15 cellular contexts compared by ENCODE assay signal in genomic region chr6:108731229-108731565, GRCh38.
"Had no signal": no experiment of that assay in that cellular context is flagged by ENCODE, and none has a peak within 500 bp of the region (broad histone marks: within the 10 kb centered on the region; RNA-seq: fewer than 3 reads in every experiment).

No MANE protein-coding gene starts in this region.

- H3K27ac Mint-ChIP-seq: activated naive CD8-positive, alpha-beta T cell treated with anti-CD3 and anti-CD28 coated beads, Interleukin-2, amount 10 ng/mL, durations not matched to agents 7 days and 5 days; effector memory CD8-positive, alpha-beta T cell; memory B cell had no signal

- H3K27me3 ChIP-seq: brain microvascular endothelial cell, tibial artery had no signal

- H3K9me3 ChIP-seq: left ventricle myocardium inferior, mucosa of descending colon, neutrophil, tibial artery had no signal

- H3K36me3 Mint-ChIP-seq: activated naive CD8-positive, alpha-beta T cell treated with anti-CD3 and anti-CD28 coated beads, Interleukin-2, amount 10 ng/mL, durations not matched to agents 7 days and 5 days; memory B cell; naive thymus-derived CD4-positive, alpha-beta T cell had no signal

- H3K9me3 Mint-ChIP-seq: activated naive CD8-positive, alpha-beta T cell treated with anti-CD3 and anti-CD28 coated beads, Interleukin-2, amount 10 ng/mL, durations not matched to agents 7 days and 5 days; effector memory CD8-positive, alpha-beta T cell; memory B cell; naive thymus-derived CD4-positive, alpha-beta T cell had no signal

- H3K36me3 ChIP-seq: brain microvascular endothelial cell, left ventricle myocardium inferior, neutrophil, tibial artery had no signal

- DNase-seq: activated naive CD4-positive, alpha-beta T cell; activated naive CD8-positive, alpha-beta T cell treated with anti-CD3 and anti-CD28 coated beads, Interleukin-2, amount 10 ng/mL, durations not matched to agents 7 days and 5 days; activated T-cell treated with anti-CD3 and anti-CD28 coated beads for 4 hours; brain microvascular endothelial cell; dermis blood vessel endothelial cell; effector memory CD8-positive, alpha-beta T cell; left ventricle myocardium inferior; mucosa of descending colon; naive thymus-derived CD4-positive, alpha-beta T cell; stimulated activated CD4-positive, alpha-beta T cell treated with anti-CD3 and anti-CD28 coated beads, Interleukin-4, amount 100 ng/mL, for 1 hour; stimulated activated naive CD4-positive, alpha-beta T cell; tibial artery had no signal

- H3K4me3 ChIP-seq: mucosa of descending colon, tibial artery had no signal

- H3K27me3 Mint-ChIP-seq: activated naive CD8-positive, alpha-beta T cell treated with anti-CD3 and anti-CD28 coated beads, Interleukin-2, amount 10 ng/mL, durations not matched to agents 7 days and 5 days had no signal

- H3K4me3 Mint-ChIP-seq: activated naive CD8-positive, alpha-beta T cell treated with anti-CD3 and anti-CD28 coated beads, Interleukin-2, amount 10 ng/mL, durations not matched to agents 7 days and 5 days; effector memory CD8-positive, alpha-beta T cell; memory B cell; naive thymus-derived CD4-positive, alpha-beta T cell had no signal

- ATAC-seq: activated CD4-positive, CD25-positive, alpha-beta regulatory T cell treated with anti-CD3 and anti-CD28 coated beads, Interleukin-2, amount 50 U/mL, for 24 hours; effector memory CD8-positive, alpha-beta T cell; mucosa of descending colon; naive thymus-derived CD4-positive, alpha-beta T cell had no signal

- H3K27ac ChIP-seq: brain microvascular endothelial cell, left ventricle myocardium inferior, neutrophil, tibial artery had no signal

- H3K4me1 Mint-ChIP-seq: activated naive CD8-positive, alpha-beta T cell treated with anti-CD3 and anti-CD28 coated beads, Interleukin-2, amount 10 ng/mL, durations not matched to agents 7 days and 5 days had no signal
